1 cellular context compared by ENCODE assay signal in the genomic region with DNA sequence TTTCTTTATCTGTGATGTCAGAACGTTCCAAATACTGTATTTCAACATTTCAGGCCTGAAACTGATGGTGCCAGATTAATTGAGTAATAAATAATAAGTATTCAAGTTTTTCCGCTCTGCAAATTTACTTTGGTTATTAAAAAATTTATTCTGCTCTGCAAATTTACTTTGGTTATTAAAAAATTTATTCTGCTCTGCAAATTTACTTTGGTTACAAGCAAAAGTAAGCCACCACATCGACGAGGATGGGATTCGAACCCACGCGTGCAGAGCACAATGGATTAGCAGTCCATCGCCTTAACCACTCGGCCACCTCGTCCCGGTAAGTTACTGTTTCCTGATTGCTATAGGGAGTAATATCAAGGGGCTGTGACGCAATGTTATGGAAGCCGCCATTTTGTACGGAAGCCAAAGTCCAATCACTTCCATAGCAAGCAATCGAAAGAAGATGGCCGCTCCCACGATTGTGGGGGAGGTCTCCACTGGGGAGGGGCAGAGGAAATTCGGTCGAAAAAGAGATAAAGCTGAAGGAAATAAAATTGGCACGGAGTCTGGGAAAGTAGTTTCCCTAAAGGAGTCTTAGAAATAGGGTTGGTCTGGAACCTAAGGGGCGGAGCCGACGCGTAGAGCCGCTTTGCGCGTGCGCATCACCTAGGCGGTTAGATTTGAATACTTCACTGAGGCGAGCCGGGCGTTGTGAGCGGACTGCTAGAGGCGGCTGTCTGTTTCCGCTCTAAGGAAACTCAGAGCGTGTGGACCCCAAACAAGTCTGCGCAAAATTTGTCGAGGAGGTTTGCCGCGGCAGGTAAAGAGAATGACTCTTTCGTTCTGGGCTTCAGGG.
TF ChIP-seq lines count a peak whose summit lies in the region.

A gene with protein sequence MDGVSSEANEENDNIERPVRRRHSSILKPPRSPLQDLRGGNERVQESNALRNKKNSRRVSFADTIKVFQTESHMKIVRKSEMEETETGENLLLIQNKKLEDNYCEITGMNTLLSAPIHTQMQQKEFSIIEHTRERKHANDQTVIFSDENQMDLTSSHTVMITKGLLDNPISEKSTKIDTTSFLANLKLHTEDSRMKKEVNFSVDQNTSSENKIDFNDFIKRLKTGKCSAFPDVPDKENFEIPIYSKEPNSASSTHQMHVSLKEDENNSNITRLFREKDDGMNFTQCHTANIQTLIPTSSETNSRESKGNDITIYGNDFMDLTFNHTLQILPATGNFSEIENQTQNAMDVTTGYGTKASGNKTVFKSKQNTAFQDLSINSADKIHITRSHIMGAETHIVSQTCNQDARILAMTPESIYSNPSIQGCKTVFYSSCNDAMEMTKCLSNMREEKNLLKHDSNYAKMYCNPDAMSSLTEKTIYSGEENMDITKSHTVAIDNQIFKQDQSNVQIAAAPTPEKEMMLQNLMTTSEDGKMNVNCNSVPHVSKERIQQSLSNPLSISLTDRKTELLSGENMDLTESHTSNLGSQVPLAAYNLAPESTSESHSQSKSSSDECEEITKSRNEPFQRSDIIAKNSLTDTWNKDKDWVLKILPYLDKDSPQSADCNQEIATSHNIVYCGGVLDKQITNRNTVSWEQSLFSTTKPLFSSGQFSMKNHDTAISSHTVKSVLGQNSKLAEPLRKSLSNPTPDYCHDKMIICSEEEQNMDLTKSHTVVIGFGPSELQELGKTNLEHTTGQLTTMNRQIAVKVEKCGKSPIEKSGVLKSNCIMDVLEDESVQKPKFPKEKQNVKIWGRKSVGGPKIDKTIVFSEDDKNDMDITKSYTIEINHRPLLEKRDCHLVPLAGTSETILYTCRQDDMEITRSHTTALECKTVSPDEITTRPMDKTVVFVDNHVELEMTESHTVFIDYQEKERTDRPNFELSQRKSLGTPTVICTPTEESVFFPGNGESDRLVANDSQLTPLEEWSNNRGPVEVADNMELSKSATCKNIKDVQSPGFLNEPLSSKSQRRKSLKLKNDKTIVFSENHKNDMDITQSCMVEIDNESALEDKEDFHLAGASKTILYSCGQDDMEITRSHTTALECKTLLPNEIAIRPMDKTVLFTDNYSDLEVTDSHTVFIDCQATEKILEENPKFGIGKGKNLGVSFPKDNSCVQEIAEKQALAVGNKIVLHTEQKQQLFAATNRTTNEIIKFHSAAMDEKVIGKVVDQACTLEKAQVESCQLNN (N-terminal part only) (plus strand): TSS at position 662 of the 841 bp plus-strand sequence. CDS start 8,683 bp downstream, outside the sequence.

TF ChIP-seq in K562, 482 proteins besides CTCF, POLR2A, EP300 and RAD21 (continued from another document and continues in another):
- TF ChIP-seq ZNF830 (CRISPR knock-in tag; IDR thresholded peaks at IDR 0.05) = 0 out of 2 replicates have a peak, but pooled peaks have one; percentile 40
- no peak for TF ChIP-seq HLTF (IDR thresholded peaks at IDR 0.05)
- TF ChIP-seq PTBP1 (IDR thresholded peaks at IDR 0.05; ENCODE audit: low read depth, low read length) = 0 out of 2 replicates have a peak, but pooled peaks have one; percentile 52
- TF ChIP-seq, protein P1, sequence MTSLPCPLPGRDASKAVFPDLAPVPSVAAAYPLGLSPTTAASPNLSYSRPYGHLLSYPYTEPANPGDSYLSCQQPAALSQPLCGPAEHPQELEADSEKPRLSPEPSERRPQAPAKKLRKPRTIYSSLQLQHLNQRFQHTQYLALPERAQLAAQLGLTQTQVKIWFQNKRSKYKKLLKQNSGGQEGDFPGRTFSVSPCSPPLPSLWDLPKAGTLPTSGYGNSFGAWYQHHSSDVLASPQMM (CRISPR knock-in tag; IDR thresholded peaks at IDR 0.05) = no peak
- TF ChIP-seq SOX6 (IDR thresholded peaks at IDR 0.05) = peak; percentile 84
- 0 out of 2 replicates have a peak, but pooled peaks have one; percentile 16 for TF ChIP-seq FOXJ2 (tag; IDR thresholded peaks at IDR 0.05)
- TF ChIP-seq PHTF2 (CRISPR knock-in tag; IDR thresholded peaks at IDR 0.05) = no peak
- TF ChIP-seq CHD2 (IDR thresholded peaks at IDR 0.05; ENCODE audit: low read depth, low read length) = peak; percentile 43; the same call in 1 of the 2 replicates
- TF ChIP-seq, protein P2, sequence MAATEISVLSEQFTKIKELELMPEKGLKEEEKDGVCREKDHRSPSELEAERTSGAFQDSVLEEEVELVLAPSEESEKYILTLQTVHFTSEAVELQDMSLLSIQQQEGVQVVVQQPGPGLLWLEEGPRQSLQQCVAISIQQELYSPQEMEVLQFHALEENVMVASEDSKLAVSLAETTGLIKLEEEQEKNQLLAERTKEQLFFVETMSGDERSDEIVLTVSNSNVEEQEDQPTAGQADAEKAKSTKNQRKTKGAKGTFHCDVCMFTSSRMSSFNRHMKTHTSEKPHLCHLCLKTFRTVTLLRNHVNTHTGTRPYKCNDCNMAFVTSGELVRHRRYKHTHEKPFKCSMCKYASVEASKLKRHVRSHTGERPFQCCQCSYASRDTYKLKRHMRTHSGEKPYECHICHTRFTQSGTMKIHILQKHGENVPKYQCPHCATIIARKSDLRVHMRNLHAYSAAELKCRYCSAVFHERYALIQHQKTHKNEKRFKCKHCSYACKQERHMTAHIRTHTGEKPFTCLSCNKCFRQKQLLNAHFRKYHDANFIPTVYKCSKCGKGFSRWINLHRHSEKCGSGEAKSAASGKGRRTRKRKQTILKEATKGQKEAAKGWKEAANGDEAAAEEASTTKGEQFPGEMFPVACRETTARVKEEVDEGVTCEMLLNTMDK (IDR thresholded peaks at IDR 0.05; ENCODE audit: borderline replicate concordance, insufficient read depth, low read depth, low read length, poor library complexity, severe bottlenecking) = no peak
- TF ChIP-seq ZNF707 (CRISPR knock-in tag; conservative IDR thresholded peaks at IDR 0.05) = 0 out of 2 replicates have a peak, but pooled peaks have one; percentile 6
- 0 out of 2 replicates have a peak, but pooled peaks have one; percentile 40 for TF ChIP-seq ZNF175 (CRISPR knock-in tag; IDR thresholded peaks at IDR 0.05; ENCODE audit: low read depth)
- no peak for TF ChIP-seq MTA2 (IDR thresholded peaks at IDR 0.05; ENCODE audit: low read depth)
- no peak for TF ChIP-seq CCNT2 (IDR thresholded peaks at IDR 0.05; ENCODE audit: borderline replicate concordance, extremely low read depth, insufficient read length, low read depth, low read length)
- TF ChIP-seq PPARD (CRISPR knock-in tag; IDR thresholded peaks at IDR 0.05) = no peak
- no peak for TF ChIP-seq BRCA1 (IDR thresholded peaks at IDR 0.05)
- no peak for TF ChIP-seq BRCA1 (CRISPR knock-in tag; IDR thresholded peaks at IDR 0.05)
- no peak for TF ChIP-seq GTF2A2 (tag; IDR thresholded peaks at IDR 0.05)
- TF ChIP-seq, protein P3, sequence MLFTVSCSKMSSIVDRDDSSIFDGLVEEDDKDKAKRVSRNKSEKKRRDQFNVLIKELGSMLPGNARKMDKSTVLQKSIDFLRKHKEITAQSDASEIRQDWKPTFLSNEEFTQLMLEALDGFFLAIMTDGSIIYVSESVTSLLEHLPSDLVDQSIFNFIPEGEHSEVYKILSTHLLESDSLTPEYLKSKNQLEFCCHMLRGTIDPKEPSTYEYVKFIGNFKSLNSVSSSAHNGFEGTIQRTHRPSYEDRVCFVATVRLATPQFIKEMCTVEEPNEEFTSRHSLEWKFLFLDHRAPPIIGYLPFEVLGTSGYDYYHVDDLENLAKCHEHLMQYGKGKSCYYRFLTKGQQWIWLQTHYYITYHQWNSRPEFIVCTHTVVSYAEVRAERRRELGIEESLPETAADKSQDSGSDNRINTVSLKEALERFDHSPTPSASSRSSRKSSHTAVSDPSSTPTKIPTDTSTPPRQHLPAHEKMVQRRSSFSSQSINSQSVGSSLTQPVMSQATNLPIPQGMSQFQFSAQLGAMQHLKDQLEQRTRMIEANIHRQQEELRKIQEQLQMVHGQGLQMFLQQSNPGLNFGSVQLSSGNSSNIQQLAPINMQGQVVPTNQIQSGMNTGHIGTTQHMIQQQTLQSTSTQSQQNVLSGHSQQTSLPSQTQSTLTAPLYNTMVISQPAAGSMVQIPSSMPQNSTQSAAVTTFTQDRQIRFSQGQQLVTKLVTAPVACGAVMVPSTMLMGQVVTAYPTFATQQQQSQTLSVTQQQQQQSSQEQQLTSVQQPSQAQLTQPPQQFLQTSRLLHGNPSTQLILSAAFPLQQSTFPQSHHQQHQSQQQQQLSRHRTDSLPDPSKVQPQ (CRISPR knock-in tag; IDR thresholded peaks at IDR 0.05; ENCODE audit: borderline replicate concordance) = no peak
- TF ChIP-seq MECOM (CRISPR knock-in tag; IDR thresholded peaks at IDR 0.05) = no peak
- TF ChIP-seq, protein P4, sequence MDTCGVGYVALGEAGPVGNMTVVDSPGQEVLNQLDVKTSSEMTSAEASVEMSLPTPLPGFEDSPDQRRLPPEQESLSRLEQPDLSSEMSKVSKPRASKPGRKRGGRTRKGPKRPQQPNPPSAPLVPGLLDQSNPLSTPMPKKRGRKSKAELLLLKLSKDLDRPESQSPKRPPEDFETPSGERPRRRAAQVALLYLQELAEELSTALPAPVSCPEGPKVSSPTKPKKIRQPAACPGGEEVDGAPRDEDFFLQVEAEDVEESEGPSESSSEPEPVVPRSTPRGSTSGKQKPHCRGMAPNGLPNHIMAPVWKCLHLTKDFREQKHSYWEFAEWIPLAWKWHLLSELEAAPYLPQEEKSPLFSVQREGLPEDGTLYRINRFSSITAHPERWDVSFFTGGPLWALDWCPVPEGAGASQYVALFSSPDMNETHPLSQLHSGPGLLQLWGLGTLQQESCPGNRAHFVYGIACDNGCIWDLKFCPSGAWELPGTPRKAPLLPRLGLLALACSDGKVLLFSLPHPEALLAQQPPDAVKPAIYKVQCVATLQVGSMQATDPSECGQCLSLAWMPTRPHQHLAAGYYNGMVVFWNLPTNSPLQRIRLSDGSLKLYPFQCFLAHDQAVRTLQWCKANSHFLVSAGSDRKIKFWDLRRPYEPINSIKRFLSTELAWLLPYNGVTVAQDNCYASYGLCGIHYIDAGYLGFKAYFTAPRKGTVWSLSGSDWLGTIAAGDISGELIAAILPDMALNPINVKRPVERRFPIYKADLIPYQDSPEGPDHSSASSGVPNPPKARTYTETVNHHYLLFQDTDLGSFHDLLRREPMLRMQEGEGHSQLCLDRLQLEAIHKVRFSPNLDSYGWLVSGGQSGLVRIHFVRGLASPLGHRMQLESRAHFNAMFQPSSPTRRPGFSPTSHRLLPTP (IDR thresholded peaks at IDR 0.05; ENCODE audit: borderline replicate concordance, extremely low read depth, insufficient read length) = peak; percentile 89
- no peak for TF ChIP-seq ZFP1 (CRISPR knock-in tag; IDR thresholded peaks at IDR 0.05)
- no peak for TF ChIP-seq MYNN (IDR thresholded peaks at IDR 0.05)
- no peak for TF ChIP-seq MYNN (CRISPR knock-in tag; IDR thresholded peaks at IDR 0.05)
- TF ChIP-seq, protein P5, sequence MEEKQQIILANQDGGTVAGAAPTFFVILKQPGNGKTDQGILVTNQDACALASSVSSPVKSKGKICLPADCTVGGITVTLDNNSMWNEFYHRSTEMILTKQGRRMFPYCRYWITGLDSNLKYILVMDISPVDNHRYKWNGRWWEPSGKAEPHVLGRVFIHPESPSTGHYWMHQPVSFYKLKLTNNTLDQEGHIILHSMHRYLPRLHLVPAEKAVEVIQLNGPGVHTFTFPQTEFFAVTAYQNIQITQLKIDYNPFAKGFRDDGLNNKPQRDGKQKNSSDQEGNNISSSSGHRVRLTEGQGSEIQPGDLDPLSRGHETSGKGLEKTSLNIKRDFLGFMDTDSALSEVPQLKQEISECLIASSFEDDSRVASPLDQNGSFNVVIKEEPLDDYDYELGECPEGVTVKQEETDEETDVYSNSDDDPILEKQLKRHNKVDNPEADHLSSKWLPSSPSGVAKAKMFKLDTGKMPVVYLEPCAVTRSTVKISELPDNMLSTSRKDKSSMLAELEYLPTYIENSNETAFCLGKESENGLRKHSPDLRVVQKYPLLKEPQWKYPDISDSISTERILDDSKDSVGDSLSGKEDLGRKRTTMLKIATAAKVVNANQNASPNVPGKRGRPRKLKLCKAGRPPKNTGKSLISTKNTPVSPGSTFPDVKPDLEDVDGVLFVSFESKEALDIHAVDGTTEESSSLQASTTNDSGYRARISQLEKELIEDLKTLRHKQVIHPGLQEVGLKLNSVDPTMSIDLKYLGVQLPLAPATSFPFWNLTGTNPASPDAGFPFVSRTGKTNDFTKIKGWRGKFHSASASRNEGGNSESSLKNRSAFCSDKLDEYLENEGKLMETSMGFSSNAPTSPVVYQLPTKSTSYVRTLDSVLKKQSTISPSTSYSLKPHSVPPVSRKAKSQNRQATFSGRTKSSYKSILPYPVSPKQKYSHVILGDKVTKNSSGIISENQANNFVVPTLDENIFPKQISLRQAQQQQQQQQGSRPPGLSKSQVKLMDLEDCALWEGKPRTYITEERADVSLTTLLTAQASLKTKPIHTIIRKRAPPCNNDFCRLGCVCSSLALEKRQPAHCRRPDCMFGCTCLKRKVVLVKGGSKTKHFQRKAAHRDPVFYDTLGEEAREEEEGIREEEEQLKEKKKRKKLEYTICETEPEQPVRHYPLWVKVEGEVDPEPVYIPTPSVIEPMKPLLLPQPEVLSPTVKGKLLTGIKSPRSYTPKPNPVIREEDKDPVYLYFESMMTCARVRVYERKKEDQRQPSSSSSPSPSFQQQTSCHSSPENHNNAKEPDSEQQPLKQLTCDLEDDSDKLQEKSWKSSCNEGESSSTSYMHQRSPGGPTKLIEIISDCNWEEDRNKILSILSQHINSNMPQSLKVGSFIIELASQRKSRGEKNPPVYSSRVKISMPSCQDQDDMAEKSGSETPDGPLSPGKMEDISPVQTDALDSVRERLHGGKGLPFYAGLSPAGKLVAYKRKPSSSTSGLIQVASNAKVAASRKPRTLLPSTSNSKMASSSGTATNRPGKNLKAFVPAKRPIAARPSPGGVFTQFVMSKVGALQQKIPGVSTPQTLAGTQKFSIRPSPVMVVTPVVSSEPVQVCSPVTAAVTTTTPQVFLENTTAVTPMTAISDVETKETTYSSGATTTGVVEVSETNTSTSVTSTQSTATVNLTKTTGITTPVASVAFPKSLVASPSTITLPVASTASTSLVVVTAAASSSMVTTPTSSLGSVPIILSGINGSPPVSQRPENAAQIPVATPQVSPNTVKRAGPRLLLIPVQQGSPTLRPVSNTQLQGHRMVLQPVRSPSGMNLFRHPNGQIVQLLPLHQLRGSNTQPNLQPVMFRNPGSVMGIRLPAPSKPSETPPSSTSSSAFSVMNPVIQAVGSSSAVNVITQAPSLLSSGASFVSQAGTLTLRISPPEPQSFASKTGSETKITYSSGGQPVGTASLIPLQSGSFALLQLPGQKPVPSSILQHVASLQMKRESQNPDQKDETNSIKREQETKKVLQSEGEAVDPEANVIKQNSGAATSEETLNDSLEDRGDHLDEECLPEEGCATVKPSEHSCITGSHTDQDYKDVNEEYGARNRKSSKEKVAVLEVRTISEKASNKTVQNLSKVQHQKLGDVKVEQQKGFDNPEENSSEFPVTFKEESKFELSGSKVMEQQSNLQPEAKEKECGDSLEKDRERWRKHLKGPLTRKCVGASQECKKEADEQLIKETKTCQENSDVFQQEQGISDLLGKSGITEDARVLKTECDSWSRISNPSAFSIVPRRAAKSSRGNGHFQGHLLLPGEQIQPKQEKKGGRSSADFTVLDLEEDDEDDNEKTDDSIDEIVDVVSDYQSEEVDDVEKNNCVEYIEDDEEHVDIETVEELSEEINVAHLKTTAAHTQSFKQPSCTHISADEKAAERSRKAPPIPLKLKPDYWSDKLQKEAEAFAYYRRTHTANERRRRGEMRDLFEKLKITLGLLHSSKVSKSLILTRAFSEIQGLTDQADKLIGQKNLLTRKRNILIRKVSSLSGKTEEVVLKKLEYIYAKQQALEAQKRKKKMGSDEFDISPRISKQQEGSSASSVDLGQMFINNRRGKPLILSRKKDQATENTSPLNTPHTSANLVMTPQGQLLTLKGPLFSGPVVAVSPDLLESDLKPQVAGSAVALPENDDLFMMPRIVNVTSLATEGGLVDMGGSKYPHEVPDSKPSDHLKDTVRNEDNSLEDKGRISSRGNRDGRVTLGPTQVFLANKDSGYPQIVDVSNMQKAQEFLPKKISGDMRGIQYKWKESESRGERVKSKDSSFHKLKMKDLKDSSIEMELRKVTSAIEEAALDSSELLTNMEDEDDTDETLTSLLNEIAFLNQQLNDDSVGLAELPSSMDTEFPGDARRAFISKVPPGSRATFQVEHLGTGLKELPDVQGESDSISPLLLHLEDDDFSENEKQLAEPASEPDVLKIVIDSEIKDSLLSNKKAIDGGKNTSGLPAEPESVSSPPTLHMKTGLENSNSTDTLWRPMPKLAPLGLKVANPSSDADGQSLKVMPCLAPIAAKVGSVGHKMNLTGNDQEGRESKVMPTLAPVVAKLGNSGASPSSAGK (IDR thresholded peaks at IDR 0.05) = peak; percentile 82
